16 cellular contexts compared by ENCODE assay signal in the genomic region with DNA sequence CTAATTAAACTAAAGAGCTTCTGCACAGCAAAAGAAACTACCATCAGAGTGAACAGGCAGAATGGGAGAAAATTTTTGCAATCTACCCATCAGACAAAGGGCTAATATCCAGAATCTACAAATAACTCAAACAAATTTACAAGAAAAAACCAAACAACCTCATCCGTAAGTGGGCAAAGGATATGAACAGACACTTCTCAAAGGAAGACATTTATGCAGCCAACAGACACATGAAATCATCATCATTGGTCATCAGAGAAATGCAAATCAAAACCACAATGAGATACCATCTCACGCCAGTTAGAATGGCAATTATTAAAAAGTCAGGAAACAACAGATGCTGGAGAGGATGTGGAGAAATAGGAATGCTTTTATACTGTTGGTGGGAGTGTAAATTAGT. TPM values are rescaled to one million over a fixed set of nuclear protein-coding genes. Genes with fewer than 3 reads are reported as not detected.
"Had no signal": no experiment of that assay in that cellular context is flagged by ENCODE, and none has a peak within 500 bp of the region (broad histone marks: within the 10 kb centered on the region; RNA-seq: fewer than 3 reads in every experiment).

No MANE protein-coding gene starts in this region.

RNA-seq across cellular contexts. Expression of a gene that starts 49.7 kb away (rescaled TPM):
- total RNA-seq: activated B cell treated with CpG ODN at 0.5 μM for 24 hours; activated CD4-positive, alpha-beta memory T cell treated with anti-CD3 and anti-CD28 coated beads for 36 hours; activated CD4-positive, alpha-beta T cell treated with anti-CD3 and anti-CD28 coated beads, Interleukin-2, amount 10 ng/mL, durations not matched to agents 24 days and 14 days; activated CD8-positive, alpha-beta memory T cell treated with anti-CD3 and anti-CD28 coated beads for 36 hours; activated CD8-positive, alpha-beta T cell treated with anti-CD3 and anti-CD28 coated beads for 36 hours; activated naive CD4-positive, alpha-beta T cell treated with anti-CD3 and anti-CD28 coated beads for 36 hours; activated naive CD4-positive, alpha-beta T cell treated with anti-CD3 and anti-CD28 coated beads, Interleukin-2, amount 50 U/mL, for 72 hours; activated naive CD8-positive, alpha-beta T cell treated with anti-CD3 and anti-CD28 coated beads for 36 hours; activated T-cell treated with anti-CD3 and anti-CD28 coated beads, Interleukin-2, amount 50 U/mL, for 72 hours; activated T-helper 1 cell treated with anti-CD3 and anti-CD28 coated beads, Interleukin-12 subunit alpha, Interleukin-12 subunit beta, Interleukin-2, Interleukin-4 antibody, amounts not matched to agents 30 ng/mL and 10 ng/mL and 1 ng/mL, durations not matched to agents 14 hours and 24 hours and 36 hours; activated T-helper 17 cell treated with anti-CD3 and anti-CD28 coated beads, Interleukin-2, amount 50 U/mL, for 72 hours; ascending aorta; cardiac septum; T-helper 1 cell treated with Interleukin-12 subunit alpha and Interleukin-12 subunit beta and Interleukin-4 antibody, amounts not matched to agents 30 ng/mL and 1 ng/mL, for 36 hours; T-helper 17 cell; T-helper 2 cell treated with Interferon-gamma antibody and Interleukin-4, amounts not matched to agents 100 ng/mL and 5 ng/mL, for 36 hours had no signal
